Comparison of ENCODE assay signal across 1 cellular context in the genomic region with DNA sequence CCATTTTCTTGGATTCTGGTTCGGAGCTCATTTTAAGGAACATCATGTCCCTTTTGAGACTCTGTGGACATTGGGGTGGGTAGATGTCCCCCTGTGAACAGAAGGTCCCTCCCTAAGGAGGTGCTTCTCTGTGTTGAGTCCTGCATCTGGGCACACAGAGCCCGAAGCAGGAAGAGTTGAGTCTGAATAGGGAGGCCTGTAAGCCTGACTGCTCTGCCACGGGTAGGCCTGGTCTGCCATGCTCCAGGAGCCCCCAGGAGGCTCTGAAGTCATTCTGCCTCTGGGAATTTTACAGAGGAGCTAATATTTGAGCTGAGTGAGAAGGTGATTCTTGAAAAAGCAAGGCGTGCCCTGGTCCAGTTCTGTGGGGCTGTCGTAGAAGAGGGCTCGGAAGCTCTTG.
TF ChIP-seq lines count a peak whose summit lies in the region.

No MANE protein-coding gene starts in this region.

TF ChIP-seq in SK-N-SH treated with all-trans-retinoic acid at 6 μM for 48 hours, 23 proteins besides CTCF, POLR2A, EP300 and RAD21 (continued from another document):
- TF ChIP-seq, protein P1, sequence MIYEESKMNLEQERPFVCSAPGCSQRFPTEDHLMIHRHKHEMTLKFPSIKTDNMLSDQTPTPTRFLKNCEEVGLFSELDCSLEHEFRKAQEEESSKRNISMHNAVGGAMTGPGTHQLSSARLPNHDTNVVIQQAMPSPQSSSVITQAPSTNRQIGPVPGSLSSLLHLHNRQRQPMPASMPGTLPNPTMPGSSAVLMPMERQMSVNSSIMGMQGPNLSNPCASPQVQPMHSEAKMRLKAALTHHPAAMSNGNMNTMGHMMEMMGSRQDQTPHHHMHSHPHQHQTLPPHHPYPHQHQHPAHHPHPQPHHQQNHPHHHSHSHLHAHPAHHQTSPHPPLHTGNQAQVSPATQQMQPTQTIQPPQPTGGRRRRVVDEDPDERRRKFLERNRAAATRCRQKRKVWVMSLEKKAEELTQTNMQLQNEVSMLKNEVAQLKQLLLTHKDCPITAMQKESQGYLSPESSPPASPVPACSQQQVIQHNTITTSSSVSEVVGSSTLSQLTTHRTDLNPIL (CRISPR knock-in tag; IDR thresholded peaks at IDR 0.05; ENCODE audit: low read depth) = no peak
